8 cellular contexts compared by ENCODE assay signal in genomic region chr19:4369888-4370260, GRCh38. TPM values are rescaled to one million over a fixed set of nuclear protein-coding genes. Genes with fewer than 3 reads are reported as not detected.
DNase-seq lines count a peak whose midpoint lies in the region; ATAC-seq and TF ChIP-seq lines count a peak whose summit lies in the region.

No MANE protein-coding gene starts in this region.

- no peaks in the 10 kb centered on the region for H3K27me3 Mint-ChIP-seq in T-helper 17 cell

- H3K36me3 ChIP-seq in iPS-20b (ENCODE audit: insufficient read depth, low read depth, low read length): peaks cover 5% of the 10 kb centered on the region; the same call in 1 of the 2 replicates

- peak overlapping the region; percentile 8; the same call in 1 of the 2 replicates for H3K9ac ChIP-seq in iPS-20b (ENCODE audit: low read depth, low read length)

- peak overlapping the region; percentile 95 for H3K27ac Mint-ChIP-seq in T-helper 17 cell

- ATAC-seq in GM18505 (IDR thresholded peaks at IDR 0.05; ENCODE audit: unreplicated experiment) (peak; percentile 33), HG03064 (IDR thresholded peaks at IDR 0.05; ENCODE audit: low read depth, unreplicated experiment) (peak; percentile 43), T-helper 17 cell (peak; percentile 77)

- peak overlapping the region; percentile 93 for H3K4me3 Mint-ChIP-seq in T-helper 17 cell

- H3K4me3 ChIP-seq in iPS-20b (ENCODE audit: low read length): no peak overlapping the region

- H3K27ac ChIP-seq in iPS-20b (ENCODE audit: low read length): no peak overlapping the region

- DNase-seq in T-helper 17 cell: peak; percentile 53 to 65 (median 56)
- peak; percentile 41 for DNase-seq in amniotic epithelial cell (ENCODE audit: low read depth)
- peak; percentile 75 for DNase-seq in stimulated activated CD4-positive, alpha-beta T cell treated with anti-CD3 and anti-CD28 coated beads, Interleukin-12 subunit alpha, Interleukin-12 subunit beta, amount 100 ng/mL, for 4 hours
- no peak for DNase-seq in NCI-H2081 treated with DMSO at 0.1 percent for 48 hours (lab: John Stamatoyannopoulos, UW)
- no peak for DNase-seq in ecto neural progenitor cell (ENCODE audit: low spot score)

- H3K27me3 ChIP-seq in iPS-20b (ENCODE audit: insufficient read depth, low read length): no peaks in the 10 kb centered on the region

- H3K4me1 Mint-ChIP-seq in T-helper 17 cell: peaks cover 29% of the 10 kb centered on the region

- no peak for TF ChIP-seq POLR2A in GM18505 (IDR thresholded peaks at IDR 0.05; ENCODE audit: borderline replicate concordance, extremely low read depth, insufficient read depth, insufficient read length)

- H3K36me3 Mint-ChIP-seq in T-helper 17 cell (ENCODE audit: low read depth): no peaks in the 10 kb centered on the region

- peaks cover 17% of the 10 kb centered on the region for H3K4me1 ChIP-seq in iPS-20b (ENCODE audit: insufficient read depth, low read length)

- H3K9me3 ChIP-seq in T-helper 17 cell (ENCODE audit: control insufficient read depth, low read length, poor library complexity, severe bottlenecking) (no peaks in the 10 kb centered on the region), iPS-20b (ENCODE audit: insufficient read depth, low read depth, low read length) (no peaks in the 10 kb centered on the region)

RNA-seq across cellular contexts. Expression of gene MPND, which starts 26.5 kb away (rescaled TPM):
- total RNA-seq in T-helper 17 cell: 10 to 100 TPM; 13.0 to 15.1 TPM

RNA-seq across cellular contexts. Expression of gene SH3GL1, which starts 30.5 kb away (rescaled TPM):
- 10 to 100 TPM; 51.1 to 56.6 TPM for total RNA-seq in T-helper 17 cell

RNA-seq across cellular contexts. Expression of gene STAP2, which starts 31.2 kb away (rescaled TPM):
- total RNA-seq in T-helper 17 cell: 1 to 10 TPM; 1.9 to 3.3 TPM

RNA-seq across cellular contexts. Expression of gene CHAF1A, which starts 32.6 kb away (rescaled TPM):
- total RNA-seq in T-helper 17 cell: 10 to 100 TPM; 25.5 to 33.4 TPM

Comparison
In these comparisons a context has a peak if more than half of its experiments do, and no peak if none do; other contexts are left out.
1. DNase-seq: peak in T-helper 17 cell (3 of 3), amniotic epithelial cell (single experiment) and stimulated activated CD4-positive, alpha-beta T cell treated with anti-CD3 and anti-CD28 coated beads, Interleukin-12 subunit alpha, Interleukin-12 subunit beta, amount 100 ng/mL, for 4 hours (single experiment); none in NCI-H2081 treated with DMSO at 0.1 percent for 48 hours (single experiment) and ecto neural progenitor cell (single experiment).
2. Peak in every context shown above with its lines, with median percentiles within 50 percentile points of each other: ATAC-seq.